22 cellular contexts compared by ENCODE assay signal in genomic region chr1:166272851-166273250, GRCh38.
DNase-seq lines count a peak whose midpoint lies in the region; ATAC-seq, FAIRE-seq and TF ChIP-seq lines count a peak whose summit lies in the region.
"Had no signal": no experiment of that assay in that cellular context is flagged by ENCODE, and none has a peak within 500 bp of the region (broad histone marks: within the 10 kb centered on the region; RNA-seq: fewer than 3 reads in every experiment).

No MANE protein-coding gene starts in this region.

- no peaks in the 10 kb centered on the region for H3K4me1 ChIP-seq in foreskin keratinocyte
- H3K4me1 ChIP-seq: HAP-1, stomach, tibial artery had no signal

- H3K4me3 Mint-ChIP-seq in activated T-helper 1 cell treated with anti-CD3 and anti-CD28 coated beads, Interleukin-12 subunit alpha, Interleukin-12 subunit beta, Interleukin-2, Interleukin-4 antibody, amounts not matched to agents 30 ng/mL and 10 ng/mL and 1 ng/mL, durations not matched to agents 14 hours and 24 hours and 36 hours, result no peak overlapping the region
- H3K4me3 Mint-ChIP-seq: activated CD4-positive, alpha-beta memory T cell treated with anti-CD3 and anti-CD28 coated beads for 36 hours; neural crest cell had no signal

- H3K27ac ChIP-seq in foreskin keratinocyte, result no peak overlapping the region
- H3K27ac ChIP-seq: stomach, tibial artery had no signal

- H3K36me3 Mint-ChIP-seq in activated T-helper 1 cell treated with anti-CD3 and anti-CD28 coated beads, Interleukin-12 subunit alpha, Interleukin-12 subunit beta, Interleukin-2, Interleukin-4 antibody, amounts not matched to agents 30 ng/mL and 10 ng/mL and 1 ng/mL, durations not matched to agents 14 hours and 24 hours and 36 hours (ENCODE audit: low read depth), result no peaks in the 10 kb centered on the region
- H3K36me3 Mint-ChIP-seq: activated CD4-positive, alpha-beta memory T cell treated with anti-CD3 and anti-CD28 coated beads for 36 hours had no signal

- H3K9me3 Mint-ChIP-seq in activated T-helper 1 cell treated with anti-CD3 and anti-CD28 coated beads, Interleukin-12 subunit alpha, Interleukin-12 subunit beta, Interleukin-2, Interleukin-4 antibody, amounts not matched to agents 30 ng/mL and 10 ng/mL and 1 ng/mL, durations not matched to agents 14 hours and 24 hours and 36 hours, result peaks cover 6% of the 10 kb centered on the region

- no peaks in the 10 kb centered on the region for H3K27me3 Mint-ChIP-seq in activated T-helper 1 cell treated with anti-CD3 and anti-CD28 coated beads, Interleukin-12 subunit alpha, Interleukin-12 subunit beta, Interleukin-2, Interleukin-4 antibody, amounts not matched to agents 30 ng/mL and 10 ng/mL and 1 ng/mL, durations not matched to agents 14 hours and 24 hours and 36 hours (ENCODE audit: insufficient read depth)
- H3K27me3 Mint-ChIP-seq: activated CD4-positive, alpha-beta memory T cell treated with anti-CD3 and anti-CD28 coated beads for 36 hours had no signal

- FAIRE-seq in urothelium cell line (lab: Jason Lieb, UNC), result peak; percentile 35

- ATAC-seq in GM21529 (IDR thresholded peaks at IDR 0.05; ENCODE audit: unreplicated experiment) (peak; percentile 45), HG03432 (IDR thresholded peaks at IDR 0.05; ENCODE audit: unreplicated experiment) (peak; percentile 49), foreskin keratinocyte (no peak)
- ATAC-seq: activated CD4-positive, CD25-positive, alpha-beta regulatory T cell treated with anti-CD3 and anti-CD28 coated beads, Interleukin-2, amount 50 U/mL, for 24 hours; activated naive CD4-positive, alpha-beta T cell treated with anti-CD3 and anti-CD28 coated beads, Interleukin-2, amount 50 U/mL, for 72 hours had no signal

- no peak for TF ChIP-seq CTCF in foreskin keratinocyte (conservative IDR thresholded peaks at IDR 0.05)

- H3K27ac Mint-ChIP-seq in activated T-helper 1 cell treated with anti-CD3 and anti-CD28 coated beads, Interleukin-12 subunit alpha, Interleukin-12 subunit beta, Interleukin-2, Interleukin-4 antibody, amounts not matched to agents 30 ng/mL and 10 ng/mL and 1 ng/mL, durations not matched to agents 14 hours and 24 hours and 36 hours, result no peak overlapping the region
- H3K27ac Mint-ChIP-seq: activated CD4-positive, alpha-beta memory T cell treated with anti-CD3 and anti-CD28 coated beads for 36 hours; activated naive CD4-positive, alpha-beta T cell treated with anti-CD3 and anti-CD28 coated beads, Interleukin-2, amount 50 U/mL, for 72 hours; activated T-helper 2 cell treated with anti-CD3 and anti-CD28 coated beads, Interferon-gamma antibody, Interleukin-2, Interleukin-4, amounts not matched to agents 10 μg/mL and 5 μg/mL and 100 μg/mL, durations not matched to agents 14 hours and 24 hours and 36 hours had no signal

- intact Hi-C loops in activated T-helper 1 cell treated with anti-CD3 and anti-CD28 coated beads, Interleukin-12 subunit alpha, Interleukin-12 subunit beta, Interleukin-2, Interleukin-4 antibody, amounts not matched to agents 30 ng/mL and 10 ng/mL and 1 ng/mL, durations not matched to agents 14 hours and 24 hours and 36 hours (cut with micrococcal nuclease), result no loop called here

- H3K27me3 ChIP-seq in foreskin keratinocyte, result no peaks in the 10 kb centered on the region
- H3K27me3 ChIP-seq: stomach, tibial artery had no signal

- H3K4me1 Mint-ChIP-seq in activated T-helper 1 cell treated with anti-CD3 and anti-CD28 coated beads, Interleukin-12 subunit alpha, Interleukin-12 subunit beta, Interleukin-2, Interleukin-4 antibody, amounts not matched to agents 30 ng/mL and 10 ng/mL and 1 ng/mL, durations not matched to agents 14 hours and 24 hours and 36 hours (ENCODE audit: low read depth), result no peaks in the 10 kb centered on the region
- H3K4me1 Mint-ChIP-seq: neural crest cell had no signal

- DNase-seq in astrocyte of the hippocampus (ENCODE audit: low read depth, low spot score) (peak; percentile 6), urothelium cell line (ENCODE audit: low spot score) (no peak), NCI-H2081 (lab: John Stamatoyannopoulos, UW) (no peak), foreskin keratinocyte (no peak)
- DNase-seq in activated T-helper 1 cell treated with anti-CD3 and anti-CD28 coated beads, Interleukin-12 subunit alpha, Interleukin-12 subunit beta, Interleukin-2, Interleukin-4 antibody, amounts not matched to agents 30 ng/mL and 10 ng/mL and 1 ng/mL, durations not matched to agents 14 hours and 24 hours and 36 hours (ENCODE audit: low spot score), result no peak
- DNase-seq: activated CD4-positive, alpha-beta memory T cell treated with anti-CD3 and anti-CD28 coated beads for 36 hours; activated CD8-positive, alpha-beta memory T cell treated with anti-CD3 and anti-CD28 coated beads, Interleukin-2, amount 50 U/mL, for 48 hours; central memory CD4-positive, alpha-beta T cell; dermis blood vessel endothelial cell; kidney glomerular epithelial cell; NCI-H187; Right ventricle myocardium superior; stimulated activated CD4-positive, alpha-beta T cell treated with anti-CD3 and anti-CD28 coated beads, Interleukin-15, amount 100 ng/mL, for 24 hours; stomach; tibial artery had no signal
